ENCODE assay signal across 8 cellular contexts in the genomic region with DNA sequence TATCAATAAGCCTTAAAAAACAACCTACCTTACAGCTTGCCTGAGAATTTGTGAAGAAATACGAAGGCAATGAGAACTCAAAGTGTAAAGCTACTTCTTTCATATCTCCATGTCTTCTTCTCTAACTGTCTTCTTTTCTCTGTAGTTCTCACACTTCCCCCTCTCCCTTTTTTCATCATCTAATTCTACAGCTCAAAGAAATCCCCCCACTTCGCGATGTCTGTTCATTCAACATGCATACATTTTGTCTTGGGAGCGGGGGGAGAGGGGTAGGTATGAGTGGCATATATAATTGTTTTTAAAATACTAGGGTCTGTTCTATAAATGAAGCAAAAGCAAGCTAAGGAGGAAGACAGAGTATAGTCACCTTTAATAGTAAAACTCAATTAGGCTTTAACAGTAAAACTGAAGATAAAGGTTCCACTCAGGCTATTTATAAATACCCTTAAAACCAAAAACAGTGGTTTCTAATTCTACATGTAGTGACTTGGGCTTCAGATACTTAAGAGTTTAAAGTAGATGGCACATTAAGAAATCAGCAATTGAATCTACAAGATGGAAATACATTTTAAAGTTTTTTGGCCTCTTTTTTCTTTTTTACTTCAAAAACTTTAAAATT.
DNase-seq lines count a peak whose midpoint lies in the region; ATAC-seq and TF ChIP-seq lines count a peak whose summit lies in the region.

No MANE protein-coding gene starts in this region.

- in situ Hi-C loops in mammary epithelial cell (cut with MboI; ENCODE audit: low sequenced_read_pairs in 2 of 2) = no loop called here

- TF ChIP-seq CTCF in nephron progenitor cell (IDR thresholded peaks at IDR 0.05) (no peak), mammary epithelial cell (conservative IDR thresholded peaks at IDR 0.05 in 1 of 2, IDR thresholded peaks at IDR 0.05 in 1 of 2; ENCODE audit: extremely low read depth in 1 of 2, insufficient read depth in 1 of 2, low read depth in 1 of 2, low read length in 2 of 2) (no peak)

- H3K79me2 ChIP-seq in mammary epithelial cell (ENCODE audit: insufficient read depth, low read length) = peaks cover 14% of the 10 kb centered on the region

- peaks cover 7% of the 10 kb centered on the region for H3K4me1 ChIP-seq in mammary epithelial cell (ENCODE audit: insufficient read depth, low read length)

- H3K27ac Mint-ChIP-seq in activated CD4-positive, alpha-beta T cell treated with anti-CD3 and anti-CD28 coated beads, Interleukin-2, amount 10 ng/mL, durations not matched to agents 7 days and 5 days = peak overlapping the region; percentile 93
- peak overlapping the region; percentile 31 for H3K27ac Mint-ChIP-seq in nephron progenitor cell

- peak overlapping the region; percentile 67 for H3K4me3 Mint-ChIP-seq in activated CD4-positive, alpha-beta T cell treated with anti-CD3 and anti-CD28 coated beads, Interleukin-2, amount 10 ng/mL, durations not matched to agents 7 days and 5 days
- H3K4me3 Mint-ChIP-seq in nephron progenitor cell = peak overlapping the region; percentile 15

- peaks cover 34% of the 10 kb centered on the region for H3K36me3 Mint-ChIP-seq in activated CD4-positive, alpha-beta T cell treated with anti-CD3 and anti-CD28 coated beads, Interleukin-2, amount 10 ng/mL, durations not matched to agents 7 days and 5 days (ENCODE audit: low read depth)
- H3K36me3 Mint-ChIP-seq in nephron progenitor cell (ENCODE audit: low read depth) = peaks cover 15% of the 10 kb centered on the region

- peak overlapping the region; percentile 94 for H3K27ac ChIP-seq in KOPT-K1 (ENCODE audit: low read depth, low read length, poor library complexity, severe bottlenecking)
- H3K27ac ChIP-seq in mammary epithelial cell (ENCODE audit: insufficient read depth, low read depth, low read length) = no peak overlapping the region

- peaks cover 8% of the 10 kb centered on the region for H3K36me3 ChIP-seq in KOPT-K1 (ENCODE audit: insufficient read depth, low read length)
- no peaks in the 10 kb centered on the region for H3K36me3 ChIP-seq in mammary epithelial cell (ENCODE audit: insufficient read depth, low read length)

- 96% methylated on average over 3 of the region's 4 CpGs for WGBS in mammary epithelial cell (ENCODE audit: low coverage, missing lambda C conversion rate)

- POLR2A ChIA-PET in activated CD4-positive, alpha-beta T cell treated with anti-CD3 and anti-CD28 coated beads, Interleukin-2, amount 10 ng/mL, durations not matched to agents 7 days and 5 days (lab: Charles Lee) = no interaction called here

- no peaks in the 10 kb centered on the region for H3K9me3 ChIP-seq in KOPT-K1 (ENCODE audit: insufficient read depth, low read length, poor library complexity, severe bottlenecking)
- H3K9me3 ChIP-seq in mammary epithelial cell (replicated peaks; ENCODE audit: insufficient read depth, low read length) = no peaks in the 10 kb centered on the region

- H2AFZ ChIP-seq in mammary epithelial cell (ENCODE audit: low read depth, low read length) = no peak overlapping the region

- peaks cover 12% of the 10 kb centered on the region for H3K9me3 Mint-ChIP-seq in activated CD4-positive, alpha-beta T cell treated with anti-CD3 and anti-CD28 coated beads, Interleukin-2, amount 10 ng/mL, durations not matched to agents 7 days and 5 days
- H3K9me3 Mint-ChIP-seq in nephron progenitor cell = peaks cover 6% of the 10 kb centered on the region

- peak; percentile 35 for ATAC-seq in HG02642 (IDR thresholded peaks at IDR 0.05; ENCODE audit: poor library complexity, unreplicated experiment)

- peaks cover 36% of the 10 kb centered on the region for H3K4me1 Mint-ChIP-seq in activated CD4-positive, alpha-beta T cell treated with anti-CD3 and anti-CD28 coated beads, Interleukin-2, amount 10 ng/mL, durations not matched to agents 7 days and 5 days
- H3K4me1 Mint-ChIP-seq in nephron progenitor cell = peaks cover 15% of the 10 kb centered on the region

- no peak for DNase-seq in activated CD4-positive, alpha-beta T cell treated with anti-CD3 and anti-CD28 coated beads, Interleukin-2, amount 10 ng/mL, durations not matched to agents 7 days and 5 days
- no peak for DNase-seq in activated CD4-positive, alpha-beta T cell treated with anti-CD3 and anti-CD28 coated beads for 48 hours
- DNase-seq in nephron progenitor cell (no peak), HUDEP-2 (lab: John Stamatoyannopoulos, UW; ENCODE audit: unreplicated experiment in 76 of 76) (no peak), mammary epithelial cell (no peak), NCI-H82 (lab: John Stamatoyannopoulos, UW) (no peak)

- intact Hi-C loops in mammary epithelial cell (cut with micrococcal nuclease) = no loop called here

- no TSS peak for BruUV-seq in mammary epithelial cell (replicated peaks; lab: Mats Ljungman, UMichigan)

- no peak overlapping the region for H3K4me3 ChIP-seq in mammary epithelial cell (replicated peaks in 1 of 3; ENCODE audit: insufficient read depth in 1 of 3, low read depth in 2 of 3, low read length in 3 of 3)

- no peaks in the 10 kb centered on the region for H3K27me3 Mint-ChIP-seq in activated CD4-positive, alpha-beta T cell treated with anti-CD3 and anti-CD28 coated beads, Interleukin-2, amount 10 ng/mL, durations not matched to agents 7 days and 5 days
- H3K27me3 Mint-ChIP-seq in nephron progenitor cell (ENCODE audit: low read depth, poor library complexity) = no peaks in the 10 kb centered on the region

- no peak overlapping the region for H3K9ac ChIP-seq in mammary epithelial cell (ENCODE audit: insufficient read depth, low read length)

- dilution Hi-C loops in mammary epithelial cell (cut with HindIII; ENCODE audit: low sequenced_read_pairs) = no loop called here

- H4K20me1 ChIP-seq in mammary epithelial cell (ENCODE audit: insufficient read depth, low read length) = no peaks in the 10 kb centered on the region

- H3K4me2 ChIP-seq in mammary epithelial cell (ENCODE audit: insufficient read depth, low read depth, low read length) = no peak overlapping the region

- no peaks in the 10 kb centered on the region for H3K27me3 ChIP-seq in mammary epithelial cell (ENCODE audit: insufficient read depth, low read length)

- CTCF ChIA-PET in activated CD4-positive, alpha-beta T cell treated with anti-CD3 and anti-CD28 coated beads, Interleukin-2, amount 10 ng/mL, durations not matched to agents 7 days and 5 days (lab: Charles Lee) = no interaction called here
- CTCF ChIA-PET in mammary epithelial cell (lab: Charles Lee; ENCODE audit: low non-redundant PET) = no interaction called here
